In the genomic region with DNA sequence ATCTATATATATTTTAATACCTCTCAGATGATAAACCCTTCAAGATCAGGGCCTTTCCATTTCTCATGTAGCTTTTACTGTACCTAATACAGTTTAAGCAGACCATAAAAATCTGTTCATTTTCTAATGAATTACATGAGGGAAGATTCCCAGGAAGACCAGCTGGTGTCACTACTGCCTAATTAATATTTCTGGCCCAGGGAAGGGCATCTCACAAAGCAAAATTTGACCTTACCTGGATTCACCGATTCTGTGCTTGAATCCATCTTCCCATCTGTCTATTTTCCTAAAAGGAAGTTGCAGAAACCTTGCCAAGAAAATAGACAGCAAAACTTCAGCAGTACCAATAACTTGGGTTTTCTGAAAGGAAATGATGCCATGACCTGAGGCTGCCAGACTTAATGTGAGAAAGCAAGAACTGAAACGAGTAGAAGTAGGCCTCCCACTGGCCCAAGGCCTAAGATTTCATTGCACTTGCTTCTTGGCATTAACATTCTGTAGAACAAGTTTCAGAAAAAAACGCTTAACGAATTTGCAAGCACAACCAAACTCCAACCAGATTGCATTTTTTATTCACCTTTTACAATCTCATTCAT, we compare ENCODE assay signal across 9 cellular contexts.
A peak's percentile ranks its signal among the peaks of the same experiment; 100 is the strongest.
DNase-seq lines count a peak whose midpoint lies in the region; ATAC-seq and TF ChIP-seq lines count a peak whose summit lies in the region.
"Had no signal": no experiment of that assay in that cellular context is flagged by ENCODE, and none has a peak within 500 bp of the region (broad histone marks: within the 10 kb centered on the region; RNA-seq: fewer than 3 reads in every experiment).

No MANE protein-coding gene starts in this region.

- TF ChIP-seq POLR2A in sigmoid colon (IDR thresholded peaks at IDR 0.05): no peak

- peaks cover 5% of the 10 kb centered on the region for H3K27me3 Mint-ChIP-seq in activated naive CD4-positive, alpha-beta T cell treated with anti-CD3 and anti-CD28 coated beads, Interleukin-2, amount 10 ng/mL, durations not matched to agents 7 days and 5 days
- H3K27me3 Mint-ChIP-seq: activated naive CD8-positive, alpha-beta T cell had no signal

- ATAC-seq in HG02610 (IDR thresholded peaks at IDR 0.05; ENCODE audit: unreplicated experiment): peak; percentile 45
- ATAC-seq in HG03196 (IDR thresholded peaks at IDR 0.05; ENCODE audit: unreplicated experiment): no peak

- WGBS in sigmoid colon, 2 donors: 57 to 65% methylated on average over 4 of the region's 4 CpGs

- no peaks in the 10 kb centered on the region for H3K36me3 ChIP-seq in sigmoid colon

- H3K9me3 Mint-ChIP-seq in activated naive CD4-positive, alpha-beta T cell treated with anti-CD3 and anti-CD28 coated beads, Interleukin-2, amount 10 ng/mL, durations not matched to agents 7 days and 5 days: no peaks in the 10 kb centered on the region

- H3K9me3 ChIP-seq in sigmoid colon: no peaks in the 10 kb centered on the region

- CTCF ChIA-PET in activated naive CD4-positive, alpha-beta T cell treated with anti-CD3 and anti-CD28 coated beads, Interleukin-2, amount 10 ng/mL, durations not matched to agents 7 days and 5 days (lab: Charles Lee): interaction anchor here (1.8 to 2.7 kb wide), 2 partner anchors 16 to 257 kb away, joined by 6 to 11 read pairs; no protein-coding TSS in a partner anchor

- intact Hi-C loops in sigmoid colon (cut with DNase I): loop anchor here (10.0 kb wide), 1 partner anchor 362 kb away; a partner anchor contains a TSS

- H3K4me1 Mint-ChIP-seq in activated naive CD4-positive, alpha-beta T cell treated with anti-CD3 and anti-CD28 coated beads, Interleukin-2, amount 10 ng/mL, durations not matched to agents 7 days and 5 days: no peaks in the 10 kb centered on the region

- H3K27ac Mint-ChIP-seq in activated naive CD4-positive, alpha-beta T cell treated with anti-CD3 and anti-CD28 coated beads, Interleukin-2, amount 10 ng/mL, durations not matched to agents 7 days and 5 days: no peak overlapping the region
- H3K27ac Mint-ChIP-seq: activated naive CD8-positive, alpha-beta T cell had no signal

- no peak overlapping the region for H3K27ac ChIP-seq in sigmoid colon

- TF ChIP-seq CTCF in sigmoid colon (IDR thresholded peaks at IDR 0.05): peak in 3 of 4 experiments; percentile 40 to 57 (median 52)

- DNase-seq in SKM-1 treated with dmso at 0.1 percent for 144 hours (lab: John Stamatoyannopoulos, UW; ENCODE audit: unreplicated experiment) (peak; percentile 18), SKM-1 (lab: John Stamatoyannopoulos, UW; ENCODE audit: unreplicated experiment) (no peak), OCI-M1 (lab: John Stamatoyannopoulos, UW) (peak; percentile 94), fibroblast of peridontal ligament (ENCODE audit: extremely low read depth) (peak; percentile 54), sigmoid colon (no peak)
- DNase-seq in activated naive CD4-positive, alpha-beta T cell treated with anti-CD3 and anti-CD28 coated beads, Interleukin-2, amount 10 ng/mL, durations not matched to agents 7 days and 5 days: no peak

- TF ChIP-seq EP300 in sigmoid colon (IDR thresholded peaks at IDR 0.05): no peak

- no peak overlapping the region for H3K4me3 Mint-ChIP-seq in activated naive CD4-positive, alpha-beta T cell treated with anti-CD3 and anti-CD28 coated beads, Interleukin-2, amount 10 ng/mL, durations not matched to agents 7 days and 5 days
- H3K4me3 Mint-ChIP-seq: activated naive CD8-positive, alpha-beta T cell had no signal

- no peaks in the 10 kb centered on the region for H3K36me3 Mint-ChIP-seq in activated naive CD4-positive, alpha-beta T cell treated with anti-CD3 and anti-CD28 coated beads, Interleukin-2, amount 10 ng/mL, durations not matched to agents 7 days and 5 days
- H3K36me3 Mint-ChIP-seq: activated naive CD8-positive, alpha-beta T cell had no signal

- H3K27me3 ChIP-seq in sigmoid colon: no peaks in the 10 kb centered on the region

- no peak overlapping the region for H3K4me3 ChIP-seq in sigmoid colon

- no peaks in the 10 kb centered on the region for H3K4me1 ChIP-seq in sigmoid colon

Comparison
In these comparisons a context has a peak if more than half of its experiments do, and no peak if none do; other contexts are left out.
1. DNase-seq: peak in SKM-1 treated with dmso at 0.1 percent for 144 hours (single experiment), OCI-M1 (single experiment) and fibroblast of peridontal ligament (single experiment); none in SKM-1 (single experiment), sigmoid colon (single experiment) and activated naive CD4-positive, alpha-beta T cell treated with anti-CD3 and anti-CD28 coated beads, Interleukin-2, amount 10 ng/mL, durations not matched to agents 7 days and 5 days (single experiment).